ENCODE assay signal across 8 cellular contexts in genomic region chr15:51736069-51736468, GRCh38. TPM values are rescaled to one million over a fixed set of nuclear protein-coding genes. Genes with fewer than 3 reads are reported as not detected.
DNase-seq lines count a peak whose midpoint lies in the region; ATAC-seq, FAIRE-seq and TF ChIP-seq lines count a peak whose summit lies in the region.

No MANE protein-coding gene starts in this region.

- H3K9me3 Mint-ChIP-seq in CD8-positive, alpha-beta T cell: no peaks in the 10 kb centered on the region
- H3K9me3 Mint-ChIP-seq in T-helper 1 cell treated with Interleukin-12 subunit alpha and Interleukin-12 subunit beta and Interleukin-4 antibody, amounts not matched to agents 30 μg/mL and 1 μg/mL, for 36 hours: no peaks in the 10 kb centered on the region

- H3K27ac ChIP-seq in CD8-positive, alpha-beta T cell (ENCODE audit: low read depth, low read length): peak overlapping the region; percentile 66
- H3K27ac ChIP-seq in kidney (ENCODE audit: low read depth in 2 of 2, low read length in 2 of 2): no peak overlapping the region

- H3K4me3 Mint-ChIP-seq in CD8-positive, alpha-beta T cell: peak overlapping the region; percentile 91
- H3K4me3 Mint-ChIP-seq in T-helper 1 cell treated with Interleukin-12 subunit alpha and Interleukin-12 subunit beta and Interleukin-4 antibody, amounts not matched to agents 30 μg/mL and 1 μg/mL, for 36 hours: peak overlapping the region; percentile 88

- no peaks in the 10 kb centered on the region for H3K9me3 ChIP-seq in CD8-positive, alpha-beta T cell (ENCODE audit: low read length)
- H3K9me3 ChIP-seq in kidney (ENCODE audit: control insufficient read depth in 1 of 2, low read length in 2 of 2): no peaks in the 10 kb centered on the region

- H3K27ac Mint-ChIP-seq in CD8-positive, alpha-beta T cell: peak overlapping the region; percentile 99
- H3K27ac Mint-ChIP-seq in T-helper 1 cell treated with Interleukin-12 subunit alpha and Interleukin-12 subunit beta and Interleukin-4 antibody, amounts not matched to agents 30 μg/mL and 1 μg/mL, for 36 hours: peak overlapping the region; percentile 82

- peak overlapping the region; percentile 62 for H3K4me3 ChIP-seq in CD8-positive, alpha-beta T cell (ENCODE audit: low read depth, low read length)
- peak overlapping the region; percentile 57 to 59 for H3K4me3 ChIP-seq in kidney (ENCODE audit: low read length in 2 of 2)

- H3K9ac ChIP-seq in kidney (ENCODE audit: low read length in 2 of 2): peak overlapping the region in 1 of 2 donors; percentile 74

- no peaks in the 10 kb centered on the region for H3K36me3 ChIP-seq in CD8-positive, alpha-beta T cell (ENCODE audit: insufficient read depth, low read length)
- H3K36me3 ChIP-seq in kidney (ENCODE audit: control insufficient read depth in 1 of 2, insufficient read depth in 2 of 2, low read length in 2 of 2): no peaks in the 10 kb centered on the region

- ATAC-seq in CD8-positive, alpha-beta T cell: no peak
- ATAC-seq in GM21786 (IDR thresholded peaks at IDR 0.05; ENCODE audit: unreplicated experiment): peak; percentile 32
- ATAC-seq in left colon: no peak
- ATAC-seq in GM21360 (IDR thresholded peaks at IDR 0.05; ENCODE audit: unreplicated experiment): no peak

- FAIRE-seq in kidney (lab: Jason Lieb, UNC): no peak

- no peak for TF ChIP-seq CTCF in CD8-positive, alpha-beta T cell (IDR thresholded peaks at IDR 0.05)
- no peak for TF ChIP-seq CTCF in kidney (IDR thresholded peaks at IDR 0.05; ENCODE audit: borderline replicate concordance, extremely low read depth, insufficient read depth)

- intact Hi-C loops in CD8-positive, alpha-beta T cell (cut with DNase I, micrococcal nuclease): loop anchor here (5.0 to 10.0 kb wide), 5 partner anchors 54 to 1311 kb away; partner anchors contain the start of genes ATOSA (in 2 of the 2), TMOD3 (in 2 of the 2), SCG3 (in 1 of the 2) and USP8 (in 1 of the 2)
- intact Hi-C loops in kidney (cut with DNase I) (no loop called here), left colon (cut with DNase I, micrococcal nuclease) (no loop called here)

- POLR2A ChIA-PET in CD8-positive, alpha-beta T cell (lab: Charles Lee): interaction anchor here (0.8 to 2.6 kb wide), 4 partner anchors 13 to 443 kb away, joined by 3 to 11 read pairs (median 6); no protein-coding TSS in a partner anchor

- H3K27me3 Mint-ChIP-seq in CD8-positive, alpha-beta T cell (ENCODE audit: low read depth): no peaks in the 10 kb centered on the region
- H3K27me3 Mint-ChIP-seq in T-helper 1 cell treated with Interleukin-12 subunit alpha and Interleukin-12 subunit beta and Interleukin-4 antibody, amounts not matched to agents 30 μg/mL and 1 μg/mL, for 36 hours (ENCODE audit: low read depth): no peaks in the 10 kb centered on the region

- peaks cover 13% of the 10 kb centered on the region for H3K36me3 Mint-ChIP-seq in CD8-positive, alpha-beta T cell
- peaks cover 13% of the 10 kb centered on the region for H3K36me3 Mint-ChIP-seq in T-helper 1 cell treated with Interleukin-12 subunit alpha and Interleukin-12 subunit beta and Interleukin-4 antibody, amounts not matched to agents 30 μg/mL and 1 μg/mL, for 36 hours (ENCODE audit: low read depth)

- peaks cover 55% of the 10 kb centered on the region for H3K4me1 ChIP-seq in CD8-positive, alpha-beta T cell (ENCODE audit: insufficient read depth, low read length)
- peaks cover 0 to 22% of the 10 kb centered on the region in 2 donors for H3K4me1 ChIP-seq in kidney (ENCODE audit: control insufficient read depth in 1 of 2, insufficient read depth in 1 of 2, low read depth in 1 of 2, low read length in 2 of 2)

- peak in 1 of 7 experiments; percentile 6 for DNase-seq in CD8-positive, alpha-beta T cell
- DNase-seq in kidney (no peak), left colon (no peak), islet precursor cell (no peak), COR-L47 (lab: John Stamatoyannopoulos, UW) (no peak)

- H3K4me1 Mint-ChIP-seq in CD8-positive, alpha-beta T cell (ENCODE audit: low read depth): peaks cover 69% of the 10 kb centered on the region
- peaks cover 57% of the 10 kb centered on the region for H3K4me1 Mint-ChIP-seq in T-helper 1 cell treated with Interleukin-12 subunit alpha and Interleukin-12 subunit beta and Interleukin-4 antibody, amounts not matched to agents 30 μg/mL and 1 μg/mL, for 36 hours (ENCODE audit: low read depth)

- CTCF ChIA-PET in CD8-positive, alpha-beta T cell (lab: Charles Lee): interaction anchor here (0.6 to 8.9 kb wide), 11 partner anchors 13 to 285 kb away, joined by 3 to 97 read pairs (median 4); no protein-coding TSS in a partner anchor

- H3K27me3 ChIP-seq in CD8-positive, alpha-beta T cell (ENCODE audit: insufficient read depth, low read length): no peaks in the 10 kb centered on the region

RNA-seq across cellular contexts. Expression of gene LYSMD2, which starts 1.4 kb away (rescaled TPM):
- total RNA-seq in CD8-positive, alpha-beta T cell: 10 to 100 TPM; 18.9 to 20.0 TPM
- 11.7 TPM for total RNA-seq in kidney
- 21.5 TPM for polyA plus RNA-seq in kidney (ENCODE audit: insufficient read depth, low read depth, low replicate concordance)
- 1 to 10 TPM; 6.6 to 7.3 TPM for total RNA-seq in left colon

RNA-seq across cellular contexts. Expression of gene TMOD2, which starts 15.3 kb away (rescaled TPM):
- total RNA-seq in CD8-positive, alpha-beta T cell: 1 to 10 TPM; 5.1 to 5.3 TPM
- total RNA-seq in kidney (9.3 TPM), left colon (1 to 10 TPM; 3.0 to 7.5 TPM)
- polyA plus RNA-seq in kidney (ENCODE audit: insufficient read depth, low read depth, low replicate concordance): 2.5 TPM

RNA-seq across cellular contexts. Expression of gene SCG3, which starts 54.8 kb away (rescaled TPM):
- not detected for total RNA-seq in CD8-positive, alpha-beta T cell
- total RNA-seq in kidney: 0.13 TPM
- 0.11 TPM for polyA plus RNA-seq in kidney (ENCODE audit: insufficient read depth, low read depth, low replicate concordance)
- total RNA-seq in left colon: 1 to 10 TPM in 1 of 2 donors, under 1 TPM in 1; 0.95 to 1.2 TPM

Comparison
In these comparisons a context has a peak if more than half of its experiments do, and no peak if none do; other contexts are left out.
1. intact Hi-C loops: an anchor here in CD8-positive, alpha-beta T cell (5.0 to 10.0 kb wide); none called in kidney and left colon.